ENCODE assay signal across 2 cellular contexts in the genomic region with DNA sequence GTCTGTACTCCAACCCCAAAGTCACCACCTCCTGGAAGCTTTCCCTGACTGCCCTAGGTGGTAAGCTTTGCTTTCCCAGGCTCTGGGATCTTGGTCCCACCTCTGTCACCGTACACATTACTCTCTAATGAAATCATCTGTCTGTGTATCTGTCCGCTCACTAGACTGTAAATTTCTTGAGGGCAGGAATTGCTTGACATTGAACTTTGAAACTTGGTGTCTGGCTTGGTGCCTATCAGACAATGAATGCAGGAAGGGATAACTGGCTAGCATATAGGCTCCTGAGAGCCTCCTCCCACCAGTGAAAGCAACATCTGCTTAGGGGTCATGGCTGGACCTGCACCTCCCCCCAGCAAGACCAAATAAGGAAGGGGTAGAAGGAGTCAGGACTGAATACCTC.
TF ChIP-seq lines count a peak whose summit lies in the region.

No MANE protein-coding gene starts in this region.

TF ChIP-seq in HCT116, 20 proteins besides CTCF, POLR2A, EP300 and RAD21:
- TF ChIP-seq EZH2 (IDR thresholded peaks at IDR 0.05) (no peak), JUND (IDR thresholded peaks at IDR 0.05) (no peak), ATF3 (IDR thresholded peaks at IDR 0.05) (no peak), TCF7L2 (IDR thresholded peaks at IDR 0.05; ENCODE audit: borderline replicate concordance, extremely low read depth, insufficient read depth, insufficient read length) (no peak), ZNF274 (IDR thresholded peaks at IDR 0.05; ENCODE audit: low read depth, low read length) (no peak), EZH2phosphoT487 (IDR thresholded peaks at IDR 0.05; ENCODE audit: borderline replicate concordance) (no peak), YY1 (IDR thresholded peaks at IDR 0.05; ENCODE audit: extremely low read depth, insufficient replicate concordance, low read depth, low read length) (no peak), POLR2AphosphoS5 (IDR thresholded peaks at IDR 0.05; ENCODE audit: low read depth, low read length) (no peak), SRF (IDR thresholded peaks at IDR 0.05; ENCODE audit: low read depth) (no peak), SIN3A (IDR thresholded peaks at IDR 0.05; ENCODE audit: low read depth) (no peak), FOSL1 (IDR thresholded peaks at IDR 0.05; ENCODE audit: low read depth) (no peak)
- TF ChIP-seq, protein P1, sequence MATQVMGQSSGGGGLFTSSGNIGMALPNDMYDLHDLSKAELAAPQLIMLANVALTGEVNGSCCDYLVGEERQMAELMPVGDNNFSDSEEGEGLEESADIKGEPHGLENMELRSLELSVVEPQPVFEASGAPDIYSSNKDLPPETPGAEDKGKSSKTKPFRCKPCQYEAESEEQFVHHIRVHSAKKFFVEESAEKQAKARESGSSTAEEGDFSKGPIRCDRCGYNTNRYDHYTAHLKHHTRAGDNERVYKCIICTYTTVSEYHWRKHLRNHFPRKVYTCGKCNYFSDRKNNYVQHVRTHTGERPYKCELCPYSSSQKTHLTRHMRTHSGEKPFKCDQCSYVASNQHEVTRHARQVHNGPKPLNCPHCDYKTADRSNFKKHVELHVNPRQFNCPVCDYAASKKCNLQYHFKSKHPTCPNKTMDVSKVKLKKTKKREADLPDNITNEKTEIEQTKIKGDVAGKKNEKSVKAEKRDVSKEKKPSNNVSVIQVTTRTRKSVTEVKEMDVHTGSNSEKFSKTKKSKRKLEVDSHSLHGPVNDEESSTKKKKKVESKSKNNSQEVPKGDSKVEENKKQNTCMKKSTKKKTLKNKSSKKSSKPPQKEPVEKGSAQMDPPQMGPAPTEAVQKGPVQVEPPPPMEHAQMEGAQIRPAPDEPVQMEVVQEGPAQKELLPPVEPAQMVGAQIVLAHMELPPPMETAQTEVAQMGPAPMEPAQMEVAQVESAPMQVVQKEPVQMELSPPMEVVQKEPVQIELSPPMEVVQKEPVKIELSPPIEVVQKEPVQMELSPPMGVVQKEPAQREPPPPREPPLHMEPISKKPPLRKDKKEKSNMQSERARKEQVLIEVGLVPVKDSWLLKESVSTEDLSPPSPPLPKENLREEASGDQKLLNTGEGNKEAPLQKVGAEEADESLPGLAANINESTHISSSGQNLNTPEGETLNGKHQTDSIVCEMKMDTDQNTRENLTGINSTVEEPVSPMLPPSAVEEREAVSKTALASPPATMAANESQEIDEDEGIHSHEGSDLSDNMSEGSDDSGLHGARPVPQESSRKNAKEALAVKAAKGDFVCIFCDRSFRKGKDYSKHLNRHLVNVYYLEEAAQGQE (IDR thresholded peaks at IDR 0.05; ENCODE audit: low read depth): no peak
TF ChIP-seq in HCT116: peak in this region for 0.

TF ChIP-seq in SK-N-SH, 30 proteins besides CTCF, POLR2A, EP300 and RAD21:
- TF ChIP-seq FOXJ3 (CRISPR knock-in tag; IDR thresholded peaks at IDR 0.05) (no peak), TCF12 (IDR thresholded peaks at IDR 0.05) (no peak), EZH2phosphoT487 (IDR thresholded peaks at IDR 0.05; ENCODE audit: borderline replicate concordance, low read depth) (no peak), FOXM1 (IDR thresholded peaks at IDR 0.05; ENCODE audit: low read depth) (no peak), MAX (IDR thresholded peaks at IDR 0.05; ENCODE audit: low read depth) (no peak), YY1 (IDR thresholded peaks at IDR 0.05; ENCODE audit: low read depth) (no peak), TEAD4 (IDR thresholded peaks at IDR 0.05; ENCODE audit: borderline replicate concordance, insufficient read depth) (no peak), CHD2 (IDR thresholded peaks at IDR 0.05; ENCODE audit: low read length, partially characterized antibody) (no peak), RXRA (IDR thresholded peaks at IDR 0.05; ENCODE audit: borderline replicate concordance, low read depth) (no peak), GATA2 (CRISPR knock-in tag; IDR thresholded peaks at IDR 0.05) (no peak), NRF1 (IDR thresholded peaks at IDR 0.05; ENCODE audit: low read depth, low read length) (no peak), JUND (IDR thresholded peaks at IDR 0.05) (no peak), IRF3 (IDR thresholded peaks at IDR 0.05; ENCODE audit: low read depth, low read length) (no peak), TAF1 (IDR thresholded peaks at IDR 0.05; ENCODE audit: borderline replicate concordance, low read depth, low read length) (no peak), MXI1 (IDR thresholded peaks at IDR 0.05; ENCODE audit: low read depth, low read length) (no peak), USF2 (IDR thresholded peaks at IDR 0.05; ENCODE audit: borderline replicate concordance, low read depth, low read length) (no peak), MEF2A (IDR thresholded peaks at IDR 0.05; ENCODE audit: borderline replicate concordance, low read depth) (no peak), RFX5 (IDR thresholded peaks at IDR 0.05; ENCODE audit: low read length) (no peak)
- TF ChIP-seq, protein P2, sequence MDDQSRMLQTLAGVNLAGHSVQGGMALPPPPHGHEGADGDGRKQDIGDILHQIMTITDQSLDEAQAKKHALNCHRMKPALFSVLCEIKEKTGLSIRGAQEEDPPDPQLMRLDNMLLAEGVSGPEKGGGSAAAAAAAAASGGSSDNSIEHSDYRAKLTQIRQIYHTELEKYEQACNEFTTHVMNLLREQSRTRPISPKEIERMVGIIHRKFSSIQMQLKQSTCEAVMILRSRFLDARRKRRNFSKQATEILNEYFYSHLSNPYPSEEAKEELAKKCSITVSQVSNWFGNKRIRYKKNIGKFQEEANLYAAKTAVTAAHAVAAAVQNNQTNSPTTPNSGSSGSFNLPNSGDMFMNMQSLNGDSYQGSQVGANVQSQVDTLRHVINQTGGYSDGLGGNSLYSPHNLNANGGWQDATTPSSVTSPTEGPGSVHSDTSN (IDR thresholded peaks at IDR 0.05): no peak
- TF ChIP-seq, protein P3, sequence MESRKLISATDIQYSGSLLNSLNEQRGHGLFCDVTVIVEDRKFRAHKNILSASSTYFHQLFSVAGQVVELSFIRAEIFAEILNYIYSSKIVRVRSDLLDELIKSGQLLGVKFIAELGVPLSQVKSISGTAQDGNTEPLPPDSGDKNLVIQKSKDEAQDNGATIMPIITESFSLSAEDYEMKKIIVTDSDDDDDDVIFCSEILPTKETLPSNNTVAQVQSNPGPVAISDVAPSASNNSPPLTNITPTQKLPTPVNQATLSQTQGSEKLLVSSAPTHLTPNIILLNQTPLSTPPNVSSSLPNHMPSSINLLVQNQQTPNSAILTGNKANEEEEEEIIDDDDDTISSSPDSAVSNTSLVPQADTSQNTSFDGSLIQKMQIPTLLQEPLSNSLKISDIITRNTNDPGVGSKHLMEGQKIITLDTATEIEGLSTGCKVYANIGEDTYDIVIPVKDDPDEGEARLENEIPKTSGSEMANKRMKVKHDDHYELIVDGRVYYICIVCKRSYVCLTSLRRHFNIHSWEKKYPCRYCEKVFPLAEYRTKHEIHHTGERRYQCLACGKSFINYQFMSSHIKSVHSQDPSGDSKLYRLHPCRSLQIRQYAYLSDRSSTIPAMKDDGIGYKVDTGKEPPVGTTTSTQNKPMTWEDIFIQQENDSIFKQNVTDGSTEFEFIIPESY (IDR thresholded peaks at IDR 0.05; ENCODE audit: borderline replicate concordance, low read depth): no peak
